In the genomic region with DNA sequence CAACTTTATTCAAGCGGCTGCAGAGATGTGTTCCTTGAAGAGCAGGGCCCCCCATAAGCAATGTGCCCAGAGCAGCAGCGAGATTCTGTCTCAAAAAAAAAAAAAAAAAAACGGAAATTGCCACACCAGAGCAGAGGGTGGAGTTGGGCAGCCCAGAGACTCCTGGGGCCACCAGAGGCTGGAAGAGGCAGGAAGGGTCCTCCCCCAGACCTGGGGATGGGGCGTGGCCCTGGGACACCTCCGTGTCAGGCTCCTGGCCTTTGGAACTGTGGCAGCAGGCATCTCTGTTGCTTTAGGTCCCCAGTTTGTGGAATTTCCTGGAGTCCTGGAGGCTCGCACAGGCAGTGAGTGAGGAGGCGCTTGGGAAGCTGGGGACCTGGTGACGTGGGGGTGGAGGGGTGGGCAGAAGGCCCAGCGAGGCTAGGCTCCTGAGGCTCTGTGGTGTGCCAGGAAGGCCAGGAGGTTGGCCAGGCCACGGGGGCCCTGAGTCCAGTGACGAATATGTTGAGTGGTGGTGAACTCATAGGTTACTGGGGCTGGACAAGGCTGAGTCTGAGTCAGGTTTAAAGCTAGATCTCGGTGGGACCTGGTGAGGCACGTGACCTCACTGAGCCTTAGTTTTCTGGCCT, we compare ENCODE assay signal across 14 cellular contexts.
"Had no signal": no experiment of that assay in that cellular context is flagged by ENCODE, and none has a peak within 500 bp of the region (broad histone marks: within the 10 kb centered on the region; RNA-seq: fewer than 3 reads in every experiment).

No MANE protein-coding gene starts in this region.

- H3K27me3 ChIP-seq: right atrium auricular region had no signal

- H3K79me2 ChIP-seq: parathyroid adenoma had no signal

- H3K4me1 ChIP-seq: parathyroid adenoma, right atrium auricular region had no signal

- H3K36me3 ChIP-seq: right atrium auricular region, stomach had no signal

- H3K27ac ChIP-seq: parathyroid adenoma, right atrium auricular region, skin epidermis, stomach had no signal

- H3K27ac Mint-ChIP-seq: activated naive CD8-positive, alpha-beta T cell treated with anti-CD3 and anti-CD28 coated beads for 36 hours; endodermal cell; mesothelial cell of epicardium had no signal

- H3K36me3 Mint-ChIP-seq: activated naive CD8-positive, alpha-beta T cell treated with anti-CD3 and anti-CD28 coated beads for 36 hours; mesothelial cell of epicardium had no signal

- H3K4me1 Mint-ChIP-seq: activated naive CD8-positive, alpha-beta T cell treated with anti-CD3 and anti-CD28 coated beads for 36 hours; endodermal cell; mesothelial cell of epicardium; neural crest cell had no signal

- H3K27me3 Mint-ChIP-seq: activated naive CD8-positive, alpha-beta T cell treated with anti-CD3 and anti-CD28 coated beads for 36 hours had no signal

- ATAC-seq: activated CD4-positive, CD25-positive, alpha-beta regulatory T cell treated with anti-CD3 and anti-CD28 coated beads, Interleukin-2, amount 50 U/mL, for 24 hours; activated T-cell treated with anti-CD3 and anti-CD28 coated beads, Interleukin-2, amount 50 U/mL, for 4 hours had no signal

- H3K4me3 ChIP-seq: right atrium auricular region, skin epidermis, stomach had no signal

- H3K4me3 Mint-ChIP-seq: activated naive CD8-positive, alpha-beta T cell treated with anti-CD3 and anti-CD28 coated beads for 36 hours; activated T-cell treated with anti-CD3 and anti-CD28 coated beads, Interleukin-2, amount 50 U/mL, for 4 hours; endodermal cell; mesothelial cell of epicardium; neural crest cell had no signal

- DNase-seq: activated CD4-positive, alpha-beta T cell treated with anti-CD3 and anti-CD28 coated beads, Interleukin-2, amount 50 U/mL, for 4 hours; activated gamma-delta T cell; activated naive CD8-positive, alpha-beta T cell treated with anti-CD3 and anti-CD28 coated beads for 36 hours; activated T-cell treated with anti-CD3 and anti-CD28 coated beads, Interleukin-2, amount 50 U/mL, for 4 hours; endodermal cell; erythroblast; kidney glomerular epithelial cell; stomach had no signal

- H3K9ac ChIP-seq: parathyroid adenoma had no signal

- H3K9me3 ChIP-seq: right atrium auricular region, stomach had no signal
